10 cellular contexts compared by ENCODE assay signal in the genomic region with DNA sequence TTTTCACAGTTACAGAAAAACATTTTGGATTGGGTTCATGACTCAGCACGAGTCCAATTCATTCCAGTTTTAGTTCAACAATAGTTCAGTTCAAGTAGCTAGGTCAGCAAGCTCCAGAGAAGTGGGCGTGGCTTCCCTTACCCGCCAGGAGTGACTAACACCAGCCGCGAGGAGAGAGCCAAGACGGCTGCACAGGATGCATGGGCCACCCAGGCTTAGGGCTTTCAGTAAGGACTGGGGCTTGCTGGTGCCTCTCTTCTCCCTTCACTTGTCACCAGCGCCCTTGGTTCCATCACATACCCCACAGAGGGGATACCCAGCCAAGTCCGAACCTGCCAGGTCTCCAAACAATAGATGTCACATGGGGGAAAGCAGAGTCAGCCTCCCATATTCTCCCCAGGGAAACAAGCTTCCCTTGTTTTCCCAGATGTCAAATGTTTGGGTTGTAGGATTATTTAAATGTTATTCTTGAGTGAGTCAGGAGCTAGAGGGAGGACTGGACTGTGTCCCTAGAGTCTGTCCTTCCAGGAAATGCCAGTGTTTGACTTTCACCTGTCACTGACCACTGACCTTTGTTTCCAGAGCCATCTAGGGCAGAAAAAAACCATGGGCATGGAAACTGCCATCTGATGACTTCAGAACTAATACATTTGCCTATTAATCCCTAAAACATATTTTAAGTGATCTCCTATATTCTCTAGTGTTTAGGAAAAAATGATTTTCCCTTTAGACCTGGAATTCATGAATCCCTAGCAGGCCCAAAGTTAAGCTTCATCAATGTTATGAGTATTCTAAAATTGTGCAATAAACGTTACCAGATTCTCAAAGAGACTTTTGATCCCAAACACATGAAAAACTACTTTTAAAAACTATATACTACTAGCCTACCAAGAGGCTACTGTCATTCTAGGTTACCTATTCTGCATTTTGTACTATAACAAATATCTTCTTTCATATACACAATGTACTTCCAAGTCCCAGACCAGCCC. TPM values are rescaled to one million over a fixed set of nuclear protein-coding genes. Genes with fewer than 3 reads are reported as not detected.
DNase-seq lines count a peak whose midpoint lies in the region; ATAC-seq, FAIRE-seq and TF ChIP-seq lines count a peak whose summit lies in the region.
"Had no signal": no experiment of that assay in that cellular context is flagged by ENCODE, and none has a peak within 500 bp of the region (broad histone marks: within the 10 kb centered on the region; RNA-seq: fewer than 3 reads in every experiment).

No MANE protein-coding gene starts in this region.

- H3K27me3 Mint-ChIP-seq in activated CD8-positive, alpha-beta memory T cell treated with anti-CD3 and anti-CD28 coated beads, Interleukin-2, amount 10 ng/mL, durations not matched to agents 7 days and 5 days: no peaks in the 10 kb centered on the region
- H3K27me3 Mint-ChIP-seq in WTC11 (ENCODE audit: low read depth) (no peaks in the 10 kb centered on the region), neural progenitor cell (ENCODE audit: insufficient read depth, low read depth) (no peaks in the 10 kb centered on the region)
- H3K27me3 Mint-ChIP-seq: stimulated activated naive CD8-positive, alpha-beta T cell treated with anti-CD3 and anti-CD28 coated beads, Interleukin-15, Interleukin-2, amounts not matched to agents 100 ng/mL and 50 ng/mL, for 24 hours had no signal

- H3K36me3 ChIP-seq in fibroblast of lung (ENCODE audit: control insufficient read depth, insufficient read depth, low read length) (peaks cover 2% of the 10 kb centered on the region), neural progenitor cell (no peaks in the 10 kb centered on the region)

- H2AFZ ChIP-seq in fibroblast of lung (ENCODE audit: low read length) (no peak overlapping the region), neural progenitor cell (replicated peaks) (no peak overlapping the region)

- H3K9me3 Mint-ChIP-seq in activated CD8-positive, alpha-beta memory T cell treated with anti-CD3 and anti-CD28 coated beads, Interleukin-2, amount 10 ng/mL, durations not matched to agents 7 days and 5 days (ENCODE audit: low read depth): no peaks in the 10 kb centered on the region
- H3K9me3 Mint-ChIP-seq in WTC11 (peaks cover 9% of the 10 kb centered on the region; the same call in 1 of the 2 replicates), neural progenitor cell (no peaks in the 10 kb centered on the region)
- H3K9me3 Mint-ChIP-seq: stimulated activated naive CD8-positive, alpha-beta T cell treated with anti-CD3 and anti-CD28 coated beads, Interleukin-15, Interleukin-2, amounts not matched to agents 100 ng/mL and 50 ng/mL, for 24 hours had no signal

- H3K4me1 Mint-ChIP-seq in activated CD8-positive, alpha-beta memory T cell treated with anti-CD3 and anti-CD28 coated beads, Interleukin-2, amount 10 ng/mL, durations not matched to agents 7 days and 5 days: peaks cover 40% of the 10 kb centered on the region
- no peaks in the 10 kb centered on the region for H3K4me1 Mint-ChIP-seq in WTC11
- H3K4me1 Mint-ChIP-seq in neural progenitor cell: peaks cover 11% of the 10 kb centered on the region

- H3K36me3 Mint-ChIP-seq in activated CD8-positive, alpha-beta memory T cell treated with anti-CD3 and anti-CD28 coated beads, Interleukin-2, amount 10 ng/mL, durations not matched to agents 7 days and 5 days: peaks cover 78% of the 10 kb centered on the region
- H3K36me3 Mint-ChIP-seq in WTC11 (peaks cover 19% of the 10 kb centered on the region), neural progenitor cell (peaks cover 33% of the 10 kb centered on the region)

- H3K4me3 ChIP-seq in fibroblast of lung (replicated peaks in 1 of 4; ENCODE audit: control extremely low read depth in 1 of 4, insufficient read depth in 1 of 4, low read depth in 3 of 4, low read length in 4 of 4): no peak overlapping the region
- no peak overlapping the region for H3K4me3 ChIP-seq in neural progenitor cell

- H3K9me3 ChIP-seq in fibroblast of lung (ENCODE audit: control insufficient read depth, insufficient read depth, low read depth, low read length) (no peaks in the 10 kb centered on the region), neural progenitor cell (ENCODE audit: low read depth) (no peaks in the 10 kb centered on the region)

- H3K9ac ChIP-seq in fibroblast of lung (ENCODE audit: insufficient read depth, low read length): no peak overlapping the region
- H3K9ac ChIP-seq in neural progenitor cell: no peak overlapping the region

- H3K27ac Mint-ChIP-seq in activated CD8-positive, alpha-beta memory T cell treated with anti-CD3 and anti-CD28 coated beads, Interleukin-2, amount 10 ng/mL, durations not matched to agents 7 days and 5 days: peak overlapping the region; percentile 14
- H3K27ac Mint-ChIP-seq in WTC11: no peak overlapping the region
- H3K27ac Mint-ChIP-seq in neural progenitor cell: no peak overlapping the region
- H3K27ac Mint-ChIP-seq: stimulated activated naive CD8-positive, alpha-beta T cell treated with anti-CD3 and anti-CD28 coated beads, Interleukin-15, Interleukin-2, amounts not matched to agents 100 ng/mL and 50 ng/mL, for 24 hours had no signal

- H3K4me2 ChIP-seq in fibroblast of lung (ENCODE audit: extremely low read depth, insufficient read depth, low read length) (peak overlapping the region; percentile 53), neural progenitor cell (no peak overlapping the region)

- H3K27me3 ChIP-seq in fibroblast of lung (ENCODE audit: control insufficient read depth, insufficient read depth, low read length): no peaks in the 10 kb centered on the region
- no peaks in the 10 kb centered on the region for H3K27me3 ChIP-seq in neural progenitor cell

- FAIRE-seq in urothelium cell line (lab: Jason Lieb, UNC): no peak
- FAIRE-seq: TTC549 had no signal

- H3F3A ChIP-seq in neural progenitor cell (ENCODE audit: low read depth): no peaks in the 10 kb centered on the region

- H3K79me2 ChIP-seq in fibroblast of lung (ENCODE audit: control insufficient read depth, insufficient read depth, low read length): no peaks in the 10 kb centered on the region
- H3K79me2 ChIP-seq in neural progenitor cell (ENCODE audit: low read depth): no peaks in the 10 kb centered on the region

- no peak overlapping the region for H3K4me3 Mint-ChIP-seq in activated CD8-positive, alpha-beta memory T cell treated with anti-CD3 and anti-CD28 coated beads, Interleukin-2, amount 10 ng/mL, durations not matched to agents 7 days and 5 days
- H3K4me3 Mint-ChIP-seq in WTC11: no peak overlapping the region
- H3K4me3 Mint-ChIP-seq in neural progenitor cell: no peak overlapping the region
- H3K4me3 Mint-ChIP-seq: stimulated activated naive CD8-positive, alpha-beta T cell treated with anti-CD3 and anti-CD28 coated beads, Interleukin-15, Interleukin-2, amounts not matched to agents 100 ng/mL and 50 ng/mL, for 24 hours had no signal

- H4K20me1 ChIP-seq in fibroblast of lung (ENCODE audit: control insufficient read depth, extremely low read depth, insufficient read depth, low read length) (no peaks in the 10 kb centered on the region), neural progenitor cell (ENCODE audit: low read depth) (no peaks in the 10 kb centered on the region)

- TF ChIP-seq CTCF in WTC11 (IDR thresholded peaks at IDR 0.05) (no peak), fibroblast of lung (conservative IDR thresholded peaks at IDR 0.05 in 1 of 2, IDR thresholded peaks at IDR 0.05 in 1 of 2; ENCODE audit: low read depth in 1 of 2, low read length in 2 of 2) (no peak), neural progenitor cell (IDR thresholded peaks at IDR 0.05) (no peak)

- peak; percentile 34 for ATAC-seq in activated CD8-positive, alpha-beta memory T cell treated with anti-CD3 and anti-CD28 coated beads, Interleukin-2, amount 10 ng/mL, durations not matched to agents 7 days and 5 days
- ATAC-seq in WTC11: peak; percentile 58; the same call in 1 of the 2 replicates

- CTCF ChIA-PET in activated CD8-positive, alpha-beta memory T cell treated with anti-CD3 and anti-CD28 coated beads, Interleukin-2, amount 10 ng/mL, durations not matched to agents 7 days and 5 days (lab: Charles Lee): interaction anchor here (0.9 kb wide), 1 partner anchor 231 kb away, joined by 3 read pairs; a partner anchor contains a TSS
- CTCF ChIA-PET in WTC11 (lab: Charles Lee): interaction anchor here (2.0 kb wide), 1 partner anchor 231 kb away, joined by 4 read pairs; no protein-coding TSS in a partner anchor

- no peak for DNase-seq in activated CD8-positive, alpha-beta memory T cell treated with anti-CD3 and anti-CD28 coated beads, Interleukin-2, amount 10 ng/mL, durations not matched to agents 7 days and 5 days
- no peak for DNase-seq in activated CD8-positive, alpha-beta memory T cell treated with anti-CD3 and anti-CD28 coated beads, Interleukin-2, amount 50 U/mL, for 48 hours
- DNase-seq in WTC11 (ENCODE audit: low spot score): peak; percentile 30
- DNase-seq in fibroblast of lung (ENCODE audit: low read depth in 2 of 2): peak; percentile 98 to 99
- peak; percentile 13 for DNase-seq in neural progenitor cell (ENCODE audit: low spot score)
- peak; percentile 92 for DNase-seq in urothelium cell line (ENCODE audit: low spot score)
- DNase-seq in NCI-H510A (lab: John Stamatoyannopoulos, UW): no peak
- no peak for DNase-seq in NCI-H2029 treated with DMSO at 0.1 percent for 48 hours (lab: John Stamatoyannopoulos, UW)

- H3K27ac ChIP-seq in fibroblast of lung (ENCODE audit: insufficient read depth, low read length) (peak overlapping the region; percentile 71), neural progenitor cell (no peak overlapping the region)

- H3K4me1 ChIP-seq in fibroblast of lung (ENCODE audit: control insufficient read depth, extremely low read depth, insufficient read depth, low read length): peaks cover 21% of the 10 kb centered on the region
- H3K4me1 ChIP-seq in neural progenitor cell: no peaks in the 10 kb centered on the region

- POLR2A ChIA-PET in WTC11 (lab: Charles Lee): interaction anchor here (0.7 kb wide), 1 partner anchor 103 kb away, joined by 3 read pairs; no protein-coding TSS in a partner anchor

TF ChIP-seq in WTC11, 78 proteins besides CTCF, POLR2A, EP300 and RAD21 (continues in another document):
- TF ChIP-seq TEAD1 (CRISPR knock-in tag; IDR thresholded peaks at IDR 0.05): no peak
- TF ChIP-seq, protein P1, sequence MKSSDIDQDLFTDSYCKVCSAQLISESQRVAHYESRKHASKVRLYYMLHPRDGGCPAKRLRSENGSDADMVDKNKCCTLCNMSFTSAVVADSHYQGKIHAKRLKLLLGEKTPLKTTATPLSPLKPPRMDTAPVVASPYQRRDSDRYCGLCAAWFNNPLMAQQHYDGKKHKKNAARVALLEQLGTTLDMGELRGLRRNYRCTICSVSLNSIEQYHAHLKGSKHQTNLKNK (CRISPR knock-in tag; IDR thresholded peaks at IDR 0.05): no peak
- no peak for TF ChIP-seq EMX1 (CRISPR knock-in tag; IDR thresholded peaks at IDR 0.05)

RNA-seq across cellular contexts. Expression of a gene that starts 51.9 kb away (rescaled TPM):
- under 1 TPM in 1 of 2 experiments, not detected in 1; 0.37 TPM for total RNA-seq in activated CD8-positive, alpha-beta memory T cell treated with anti-CD3 and anti-CD28 coated beads, Interleukin-2, amount 10 ng/mL, durations not matched to agents 7 days and 5 days
- 0.11 TPM in 1 of 3 replicates, not detected in the others for total RNA-seq in WTC11 (2021)
- total RNA-seq in fibroblast of lung: 0.17 and 0.26 TPM in 2 replicates
- 0.06 and 0.07 TPM in 2 replicates for polyA plus RNA-seq in fibroblast of lung
- polyA plus RNA-seq in fibroblast of lung (2012): not detected in 2 replicates
- not detected in 2 replicates for polyA minus RNA-seq in fibroblast of lung (ENCODE audit: low replicate concordance)
- not detected in 2 replicates for total RNA-seq in neural progenitor cell (ENCODE audit: low replicate concordance)

Comparison
In these comparisons a context has a peak if more than half of its experiments do, and no peak if none do; other contexts are left out.
1. DNase-seq: peak in WTC11 (single experiment), fibroblast of lung (2 of 2), neural progenitor cell (single experiment) and urothelium cell line (single experiment); none in activated CD8-positive, alpha-beta memory T cell treated with anti-CD3 and anti-CD28 coated beads, Interleukin-2, amount 10 ng/mL, durations not matched to agents 7 days and 5 days (single experiment), activated CD8-positive, alpha-beta memory T cell treated with anti-CD3 and anti-CD28 coated beads, Interleukin-2, amount 50 U/mL, for 48 hours (single experiment), NCI-H510A (single experiment) and NCI-H2029 treated with DMSO at 0.1 percent for 48 hours (single experiment).